Comparison of ENCODE assay signal across 20 cellular contexts in genomic region chr21:21309510-21309909, GRCh38.
"Had no signal": no experiment of that assay in that cellular context is flagged by ENCODE, and none has a peak within 500 bp of the region (broad histone marks: within the 10 kb centered on the region; RNA-seq: fewer than 3 reads in every experiment).

No MANE protein-coding gene starts in this region.

- H3K4me2 ChIP-seq: KMS-11, SK-N-SH had no signal

- H3K36me3 ChIP-seq: SJSA1 had no signal

- H3K4me1 ChIP-seq: SJSA1 had no signal

- H3K9me3 ChIP-seq: SJSA1, SK-N-SH had no signal

- H3K4me3 ChIP-seq: SJSA1 had no signal

- H3K27ac ChIP-seq: KMS-11, SJSA1 had no signal

- DNase-seq: IMR-90, Kasumi-1, MM.1S, NCI-H1092 treated with DMSO at 0.1 percent for 48 hours, NCI-H1436, NCI-H187, NCI-H2029, NCI-H2081 treated with DMSO at 0.1 percent for 48 hours, NCI-H2171, NCI-H446, NCI-H510A, NCI-H524 treated with DMSO at 0.1 percent for 48 hours, NCI-H69, NCI-H774, Right ventricle myocardium superior, RPMI8226, SIG-M5, SK-N-SH had no signal

- H3K9ac ChIP-seq: KMS-11, SK-N-SH had no signal

- H3K27me3 ChIP-seq: SJSA1 had no signal
